22 cellular contexts compared by ENCODE assay signal in genomic region chr16:14263011-14263410, GRCh38.
A peak's percentile ranks its signal among the peaks of the same experiment; 100 is the strongest.
DNase-seq lines count a peak whose midpoint lies in the region; ATAC-seq and TF ChIP-seq lines count a peak whose summit lies in the region.
"Had no signal": no experiment of that assay in that cellular context is flagged by ENCODE, and none has a peak within 500 bp of the region (broad histone marks: within the 10 kb centered on the region; RNA-seq: fewer than 3 reads in every experiment).

No MANE protein-coding gene starts in this region.

- H3K27me3 ChIP-seq in psoas muscle (ENCODE audit: insufficient read depth in 3 of 3, low read length in 2 of 3), result no peaks in the 10 kb centered on the region
- H3K27me3 ChIP-seq: SJSA1 had no signal

- intact Hi-C loops in psoas muscle (cut with DNase I), result no loop called here

- H3K9me3 ChIP-seq in psoas muscle, result no peaks in the 10 kb centered on the region
- H3K9me3 ChIP-seq: SJSA1 had no signal

- H3K36me3 ChIP-seq in psoas muscle (ENCODE audit: insufficient read depth in 1 of 2, low read depth in 1 of 2), result peaks cover 2 to 84% of the 10 kb centered on the region in 2 donors

- in situ Hi-C loops in SK-MEL-5 (cut with HindIII; ENCODE audit: low pct_unique_long_range_greater_than_20kb, low sequenced_read_pairs), result no loop called here

- no peak for TF ChIP-seq CTCF in psoas muscle (IDR thresholded peaks at IDR 0.05)

- H3K4me3 ChIP-seq in psoas muscle, result no peak overlapping the region
- H3K4me3 ChIP-seq: GM12878, SJSA1 had no signal

- no peaks in the 10 kb centered on the region for H3K4me1 ChIP-seq in psoas muscle
- H3K4me1 ChIP-seq: SJSA1 had no signal

- peak; percentile 99 for DNase-seq in SK-MEL-5 (ENCODE audit: low read depth, low spot score)
- DNase-seq in globus pallidus (ENCODE audit: low spot score), result peak; percentile 63
- no peak for DNase-seq in psoas muscle
- no peak for DNase-seq in ureter (ENCODE audit: low spot score)
- DNase-seq in NCI-H2029 (lab: John Stamatoyannopoulos, UW), result no peak
- DNase-seq in COR-L47 (lab: John Stamatoyannopoulos, UW), result no peak
- DNase-seq: CD4-positive, alpha-beta T cell; DND-41; GOT3; HCEC 1CT; Karpas-422; MV-4-11; NCI-H1105 treated with DMSO at 0.1 percent for 48 hours; NCI-H2081; NCI-H2171 treated with DMSO at 0.1 percent for 48 hours; NCI-H446; NCI-H526; OCI-M1 had no signal

- WGBS in psoas muscle, 3 donors, result 84 to 91% (median 90%) methylated on average over 5 of the region's 5 CpGs

- ATAC-seq in psoas muscle (peak in 1 of 4 donors; percentile 28), GM18870 (IDR thresholded peaks at IDR 0.05; ENCODE audit: unreplicated experiment) (no peak)
- ATAC-seq: GM12878, Right ventricle myocardium inferior had no signal

- peak overlapping the region; percentile 39 for H3K27ac ChIP-seq in psoas muscle
- H3K27ac ChIP-seq: SJSA1 had no signal

Comparison
In these comparisons a context has a peak if more than half of its experiments do, and no peak if none do; other contexts are left out.
1. DNase-seq: peak in SK-MEL-5 (single experiment) and globus pallidus (single experiment); none in psoas muscle (0 of 2), ureter (single experiment), NCI-H2029 (single experiment) and COR-L47 (single experiment).